ENCODE assay signal across 18 cellular contexts in the genomic region with DNA sequence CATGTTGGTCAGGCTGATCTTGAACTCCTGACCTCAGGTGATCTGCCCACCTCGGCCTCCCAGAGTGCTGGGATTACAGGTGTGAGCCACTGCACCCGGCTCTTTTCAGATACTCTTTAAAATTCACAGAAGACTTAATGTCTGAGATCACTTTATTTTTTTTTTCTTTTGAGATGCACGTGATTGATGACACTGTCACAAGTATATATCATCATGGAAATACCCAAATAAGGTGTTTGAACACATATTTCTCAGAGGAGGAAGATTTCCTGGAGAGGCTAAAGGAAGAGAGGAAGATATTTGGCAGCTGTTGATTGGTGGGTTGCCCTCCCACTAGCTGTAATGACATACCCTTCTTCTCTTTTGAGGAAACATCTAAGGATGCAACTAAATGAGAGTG.
DNase-seq lines count a peak whose midpoint lies in the region; ATAC-seq and TF ChIP-seq lines count a peak whose summit lies in the region.
"Had no signal": no experiment of that assay in that cellular context is flagged by ENCODE, and none has a peak within 500 bp of the region (broad histone marks: within the 10 kb centered on the region; RNA-seq: fewer than 3 reads in every experiment).

No MANE protein-coding gene starts in this region.

- H3K27me3 Mint-ChIP-seq in natural killer cell treated with Interleukin-12 subunit alpha and Interleukin-12 subunit beta and Interleukin-15 and Interleukin-18, amount 100 ng/mL, for 72 hours = peaks cover 7 to 18% of the 10 kb centered on the region in 2 donors

- H3K9me3 Mint-ChIP-seq in natural killer cell treated with Interleukin-12 subunit alpha and Interleukin-12 subunit beta and Interleukin-15 and Interleukin-18, amount 100 ng/mL, for 72 hours = no peaks in the 10 kb centered on the region

- H3K4me3 ChIP-seq in GM12865 (ENCODE audit: low read depth, low read length) = no peak overlapping the region
- H3K4me3 ChIP-seq: A549, psoas muscle had no signal

- H3K4me3 Mint-ChIP-seq in natural killer cell treated with Interleukin-12 subunit alpha and Interleukin-12 subunit beta and Interleukin-15 and Interleukin-18, amount 100 ng/mL, for 72 hours = no peak overlapping the region
- H3K4me3 Mint-ChIP-seq: WTC11 had no signal

- peak; percentile 6 for ATAC-seq in GM19328 (IDR thresholded peaks at IDR 0.05; ENCODE audit: unreplicated experiment)
- peak; percentile 19 for ATAC-seq in HG02610 (IDR thresholded peaks at IDR 0.05; ENCODE audit: unreplicated experiment)
- peak; percentile 19 for ATAC-seq in HG03342 (IDR thresholded peaks at IDR 0.05; ENCODE audit: unreplicated experiment)
- ATAC-seq in HG03460 (IDR thresholded peaks at IDR 0.05; ENCODE audit: unreplicated experiment) = no peak
- ATAC-seq in natural killer cell treated with Interleukin-12 subunit alpha and Interleukin-12 subunit beta and Interleukin-15 and Interleukin-18, amount 100 ng/mL, for 72 hours = no peak
- ATAC-seq: A549, psoas muscle, WTC11 had no signal

- no peak for TF ChIP-seq CTCF in GM12865 (IDR thresholded peaks at IDR 0.05; ENCODE audit: insufficient read depth, low read depth, low read length, missing control alignments)

- no peaks in the 10 kb centered on the region for H3K36me3 Mint-ChIP-seq in natural killer cell treated with Interleukin-12 subunit alpha and Interleukin-12 subunit beta and Interleukin-15 and Interleukin-18, amount 100 ng/mL, for 72 hours
- H3K36me3 Mint-ChIP-seq: WTC11 had no signal

- H3K27ac Mint-ChIP-seq in natural killer cell treated with Interleukin-12 subunit alpha and Interleukin-12 subunit beta and Interleukin-15 and Interleukin-18, amount 100 ng/mL, for 72 hours = no peak overlapping the region
- H3K27ac Mint-ChIP-seq: WTC11 had no signal

- DNase-seq in GM12865 (ENCODE audit: low read depth) = peak; percentile 10
- no peak for DNase-seq in stimulated activated CD4-positive, alpha-beta T cell treated with anti-CD3 and anti-CD28 coated beads, Interleukin-2, amount 100 ng/mL, for 24 hours
- DNase-seq in natural killer cell treated with Interleukin-12 subunit alpha and Interleukin-12 subunit beta and Interleukin-15 and Interleukin-18, amount 100 ng/mL, for 72 hours (ENCODE audit: low spot score) = no peak
- no peak for DNase-seq in NCI-H2029 (lab: John Stamatoyannopoulos, UW)
- DNase-seq: activated effector memory CD4-positive, alpha-beta T cell treated with anti-CD3 and anti-CD28 coated beads, Interleukin-2, amount 50 U/mL, for 16 hours; aorta; hypothalamus; Kasumi-1; mesenchymal stem cell; NCI-H2227 treated with DMSO at 0.1 percent for 48 hours; psoas muscle; stimulated activated naive CD4-positive, alpha-beta T cell treated with Interleukin-2 at 50 U/mL for 16 hours had no signal

- peaks cover 3 to 4% of the 10 kb centered on the region in 2 donors for H3K4me1 Mint-ChIP-seq in natural killer cell treated with Interleukin-12 subunit alpha and Interleukin-12 subunit beta and Interleukin-15 and Interleukin-18, amount 100 ng/mL, for 72 hours (ENCODE audit: low read depth in 2 of 2)

Comparison
In these comparisons a context has a peak if more than half of its experiments do, and no peak if none do; other contexts are left out.
1. ATAC-seq: peak in GM19328 (single experiment), HG02610 (single experiment) and HG03342 (single experiment); none in HG03460 (single experiment) and natural killer cell treated with Interleukin-12 subunit alpha and Interleukin-12 subunit beta and Interleukin-15 and Interleukin-18, amount 100 ng/mL, for 72 hours (0 of 2).